ENCODE assay signal across 8 cellular contexts in the genomic region with DNA sequence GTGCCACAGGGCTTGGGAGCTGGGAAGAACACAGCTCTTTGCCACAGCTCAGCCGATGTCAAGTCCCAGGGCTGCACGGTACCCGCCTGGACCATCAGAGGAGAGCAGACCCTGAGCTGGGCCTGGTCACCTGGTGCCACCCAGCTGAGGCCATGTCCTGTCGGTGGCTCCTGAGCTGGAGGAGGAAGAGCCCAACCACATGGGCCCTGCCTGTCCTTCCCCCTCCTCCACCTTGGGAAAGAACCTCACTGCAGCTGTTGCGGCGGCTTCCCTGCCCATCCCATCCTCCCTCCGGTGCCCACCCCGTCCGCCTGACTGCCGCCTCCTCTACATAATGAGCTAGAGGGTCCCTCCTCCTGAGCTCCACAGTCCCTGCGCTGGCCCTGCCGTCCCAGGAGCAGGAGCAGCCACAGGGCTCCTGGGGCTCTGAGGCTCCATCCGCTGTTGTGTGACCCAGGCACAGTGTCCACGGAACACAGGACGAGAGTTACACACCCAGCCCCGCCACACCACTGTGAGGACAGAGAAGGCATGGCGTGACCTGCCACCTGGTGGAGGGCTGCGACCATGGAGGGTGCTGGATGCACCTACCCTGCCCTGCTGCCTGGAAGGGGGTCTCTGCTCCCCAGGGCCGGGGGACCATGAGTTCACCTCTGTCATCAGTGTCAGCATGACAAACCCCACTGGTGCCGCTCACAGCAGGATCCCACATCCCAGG. TPM values are rescaled to one million over a fixed set of nuclear protein-coding genes. Genes with fewer than 3 reads are reported as not detected.
DNase-seq lines count a peak whose midpoint lies in the region; ATAC-seq and TF ChIP-seq lines count a peak whose summit lies in the region.

No MANE protein-coding gene starts in this region.

- no peaks in the 10 kb centered on the region for H3K9me3 ChIP-seq in Caco-2
- H3K9me3 ChIP-seq in neural progenitor cell (ENCODE audit: low read depth), result no peaks in the 10 kb centered on the region

- H3K36me3 Mint-ChIP-seq in Caco-2 (ENCODE audit: insufficient read depth, unreplicated experiment) (peaks cover 37% of the 10 kb centered on the region), neural progenitor cell (peaks cover 3% of the 10 kb centered on the region)

- POLR2A ChIA-PET in Caco-2 (lab: Charles Lee), result interaction anchor here (0.6 kb wide), 1 partner anchor 604 kb away, joined by 3 read pairs; no protein-coding TSS in a partner anchor

- no peak for ATAC-seq in HG03342 (IDR thresholded peaks at IDR 0.05; ENCODE audit: unreplicated experiment)
- no peak for ATAC-seq in GM21526 (IDR thresholded peaks at IDR 0.05; ENCODE audit: low FRiP score, unreplicated experiment)

- no peaks in the 10 kb centered on the region for H3K27me3 Mint-ChIP-seq in Caco-2 (ENCODE audit: insufficient read depth, unreplicated experiment)
- H3K27me3 Mint-ChIP-seq in neural progenitor cell (ENCODE audit: insufficient read depth, low read depth), result peaks cover 5% of the 10 kb centered on the region

- no peaks in the 10 kb centered on the region for H3K79me2 ChIP-seq in neural progenitor cell (ENCODE audit: low read depth)

- H3K9ac ChIP-seq in neural progenitor cell, result no peak overlapping the region

- TF ChIP-seq CTCF in Caco-2 (IDR thresholded peaks at IDR 0.05; ENCODE audit: insufficient read depth in 1 of 2, low read depth in 1 of 2, low read length in 1 of 2, severe bottlenecking in 1 of 2, unreplicated experiment in 1 of 2) (peak; percentile 29 to 59), epithelial cell of esophagus (IDR thresholded peaks at IDR 0.05; ENCODE audit: insufficient read depth, low read depth, low read length, missing control alignments) (peak; percentile 51), neural progenitor cell (IDR thresholded peaks at IDR 0.05) (peak; percentile 54)

- H3K27me3 ChIP-seq in Caco-2 (replicated peaks; ENCODE audit: control insufficient read depth, insufficient read depth, low read length) (no peaks in the 10 kb centered on the region), neural progenitor cell (no peaks in the 10 kb centered on the region)

- CTCF ChIA-PET in Caco-2 (lab: Charles Lee), result interaction anchor here (0.5 to 1.8 kb wide), 5 partner anchors 11 to 545 kb away, joined by 3 to 11 read pairs (median 4); no protein-coding TSS in a partner anchor

- H3K27ac ChIP-seq in neural progenitor cell, result no peak overlapping the region

- H3K4me2 ChIP-seq in neural progenitor cell, result no peak overlapping the region

- DNase-seq in Caco-2, result peak; percentile 63 to 64
- peak; percentile 31 for DNase-seq in HT-29 (ENCODE audit: low spot score)
- peak; percentile 63 for DNase-seq in activated CD4-positive, alpha-beta T cell treated with anti-CD3 and anti-CD28 coated beads for 48 hours
- DNase-seq in epithelial cell of esophagus (ENCODE audit: low read depth), result peak; percentile 28
- peak; percentile 62 for DNase-seq in neural progenitor cell (ENCODE audit: low spot score)
- DNase-seq in mesenteric fat pad (ENCODE audit: low spot score), result no peak

- H3K4me3 ChIP-seq in Caco-2 (ENCODE audit: low read depth, low read length) (no peak overlapping the region), epithelial cell of esophagus (ENCODE audit: low read length) (no peak overlapping the region), neural progenitor cell (no peak overlapping the region)

- H4K20me1 ChIP-seq in neural progenitor cell (ENCODE audit: low read depth), result no peaks in the 10 kb centered on the region

- H3K4me1 ChIP-seq in Caco-2 (no peaks in the 10 kb centered on the region), neural progenitor cell (peaks cover 11% of the 10 kb centered on the region)

- no peak overlapping the region for H3K27ac Mint-ChIP-seq in Caco-2 (ENCODE audit: unreplicated experiment)
- no peak overlapping the region for H3K27ac Mint-ChIP-seq in neural progenitor cell

- intact Hi-C loops in Caco-2 (cut with micrococcal nuclease; ENCODE audit: unreplicated experiment), result no loop called here

- H3K9me3 Mint-ChIP-seq in Caco-2 (ENCODE audit: unreplicated experiment) (no peaks in the 10 kb centered on the region), neural progenitor cell (no peaks in the 10 kb centered on the region)

- BruUV-seq in Caco-2 (replicated peaks; lab: Mats Ljungman, UMichigan), result no TSS peak

- no peak overlapping the region for H3K4me3 Mint-ChIP-seq in Caco-2 (ENCODE audit: unreplicated experiment)
- H3K4me3 Mint-ChIP-seq in neural progenitor cell, result no peak overlapping the region

- no peaks in the 10 kb centered on the region for H3K4me1 Mint-ChIP-seq in Caco-2 (ENCODE audit: low read depth, unreplicated experiment)
- H3K4me1 Mint-ChIP-seq in neural progenitor cell, result peaks cover 11% of the 10 kb centered on the region

- no peaks in the 10 kb centered on the region for H3F3A ChIP-seq in neural progenitor cell (ENCODE audit: low read depth)

- H2AFZ ChIP-seq in neural progenitor cell (replicated peaks), result no peak overlapping the region

- no peaks in the 10 kb centered on the region for H3K36me3 ChIP-seq in Caco-2 (ENCODE audit: control insufficient read depth, insufficient read depth, low read length)
- no peaks in the 10 kb centered on the region for H3K36me3 ChIP-seq in neural progenitor cell

RNA-seq across cellular contexts. Expression of a gene that starts 21.4 kb away (rescaled TPM):
- 20.1 and 23.2 TPM in 2 replicates for total RNA-seq in Caco-2 (2022)
- 9.7 and 12.7 TPM in 2 replicates for total RNA-seq in HT-29 (2014; rRNA removed; shearing (Covaris generic))
- 11.5 and 20.9 TPM in 2 replicates for total RNA-seq in neural progenitor cell (ENCODE audit: low replicate concordance)
- total RNA-seq in mesenteric fat pad, result 25.3 TPM
